ENCODE assay signal across 1 cellular context in the genomic region with DNA sequence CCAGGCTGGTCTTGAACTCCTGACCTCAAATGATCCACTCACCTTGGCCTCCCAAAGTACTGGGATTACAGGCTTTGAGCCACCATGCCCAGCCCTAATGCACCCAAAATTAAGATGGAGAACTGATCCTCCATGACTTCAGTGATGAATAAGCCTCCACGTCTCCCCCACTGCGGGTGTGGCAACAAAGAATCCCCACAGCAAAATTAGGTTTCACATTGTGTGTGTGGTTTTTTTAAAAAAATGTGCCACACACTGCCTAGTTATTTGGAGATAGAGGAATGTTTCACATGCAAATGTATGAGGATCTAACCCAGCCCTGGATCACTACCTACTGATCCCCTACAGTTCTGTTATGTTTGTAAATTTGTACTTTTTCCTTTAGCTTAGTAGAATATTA.
TF ChIP-seq lines count a peak whose summit lies in the region.

No MANE protein-coding gene starts in this region.

TF ChIP-seq in HepG2, 621 proteins besides CTCF, POLR2A, EP300 and RAD21:
- TF ChIP-seq FUBP1 (CRISPR knock-in tag; IDR thresholded peaks at IDR 0.05; ENCODE audit: borderline replicate concordance) (no peak), ZNF749 (CRISPR knock-in tag; IDR thresholded peaks at IDR 0.05; ENCODE audit: borderline replicate concordance) (no peak), ZNF180 (CRISPR knock-in tag; IDR thresholded peaks at IDR 0.05; ENCODE audit: borderline replicate concordance, low read depth) (no peak), MXI1 (IDR thresholded peaks at IDR 0.05; ENCODE audit: borderline replicate concordance, low read depth, low read length) (no peak), ZNF503 (CRISPR knock-in tag; IDR thresholded peaks at IDR 0.05) (no peak), REL (CRISPR knock-in tag; conservative IDR thresholded peaks at IDR 0.05) (no peak), ZNF484 (CRISPR knock-in tag; IDR thresholded peaks at IDR 0.05; ENCODE audit: borderline replicate concordance, low read depth) (no peak), HOXA5 (CRISPR knock-in tag; IDR thresholded peaks at IDR 0.05) (no peak), ZBTB8A (CRISPR knock-in tag; IDR thresholded peaks at IDR 0.05; ENCODE audit: borderline replicate concordance, low read depth) (no peak), STAT5B (CRISPR knock-in tag; IDR thresholded peaks at IDR 0.05) (no peak)
